ENCODE assay signal across 8 cellular contexts in genomic region chr1:120340838-120341751, GRCh38.
DNase-seq lines count a peak whose midpoint lies in the region; ATAC-seq and TF ChIP-seq lines count a peak whose summit lies in the region.
"Not testable (repeated sequence)": the region's sequence is repeated elsewhere in the genome, so short reads cannot be mapped to it uniquely, and the experiment has no call there.

No MANE protein-coding gene starts in this region.

- not testable (repeated sequence) for H2AFZ ChIP-seq in smooth muscle cell (ENCODE audit: low read depth)

- not testable (repeated sequence) for DNase-seq in GM12864 (ENCODE audit: low read depth); astrocyte of the spinal cord (ENCODE audit: low read depth, low spot score); smooth muscle cell (lab: John Stamatoyannopoulos, UW; ENCODE audit: unreplicated experiment)
- peak in 2 of 3 donors; percentile 39 to 71 for DNase-seq in Peyer's patch
- peak; percentile 1 to 28 (median 10) for DNase-seq in activated CD8-positive, alpha-beta memory T cell treated with anti-CD3 and anti-CD28 coated beads for 48 hours (ENCODE audit: low read depth in 2 of 3, low spot score in 2 of 3)
- DNase-seq in mucosa of descending colon: peak; percentile 24 to 63 (median 45)
- DNase-seq in tibial nerve (ENCODE audit: low spot score in 2 of 2): peak in 1 of 2 donors; percentile 5

- H3K4me2 ChIP-seq in smooth muscle cell: peak overlapping the region; percentile 61

- not testable (repeated sequence) for TF ChIP-seq POLR2A in Peyer's patch (IDR thresholded peaks at IDR 0.05)
- TF ChIP-seq POLR2A in gastroesophageal sphincter (IDR thresholded peaks at IDR 0.05): peak in 1 of 2 donors; percentile 6
- TF ChIP-seq POLR2A in tibial nerve (IDR thresholded peaks at IDR 0.05): peak in 1 of 2 donors; percentile 8

- intact Hi-C loops in mucosa of descending colon (cut with DNase I, micrococcal nuclease): not testable (repeated sequence)

- not testable (repeated sequence) for H3F3A ChIP-seq in smooth muscle cell (ENCODE audit: low read depth)

- H3K9me3 ChIP-seq in Peyer's patch; gastroesophageal sphincter; mucosa of descending colon; smooth muscle cell (replicated peaks; ENCODE audit: low read depth); tibial nerve: not testable (repeated sequence)

- H4K20me1 ChIP-seq in smooth muscle cell (ENCODE audit: low read depth): not testable (repeated sequence)

- H3K36me3 ChIP-seq in Peyer's patch; gastroesophageal sphincter; mucosa of descending colon (ENCODE audit: low read depth); smooth muscle cell (ENCODE audit: low read depth); tibial nerve: not testable (repeated sequence)

- H3K27me3 ChIP-seq in Peyer's patch; gastroesophageal sphincter; smooth muscle cell (ENCODE audit: low read depth); tibial nerve: not testable (repeated sequence)

- H3K4me1 ChIP-seq in Peyer's patch; gastroesophageal sphincter; mucosa of descending colon (ENCODE audit: low read depth); smooth muscle cell (ENCODE audit: low read depth); tibial nerve: not testable (repeated sequence)

- peak overlapping the region; percentile 54 for H3K9ac ChIP-seq in smooth muscle cell (ENCODE audit: low read depth)

- TF ChIP-seq EP300 in gastroesophageal sphincter (IDR thresholded peaks at IDR 0.05); tibial nerve (IDR thresholded peaks at IDR 0.05): not testable (repeated sequence)

- H3K79me2 ChIP-seq in smooth muscle cell (ENCODE audit: low read depth): not testable (repeated sequence)

- not testable (repeated sequence) for ATAC-seq in gastroesophageal sphincter, mucosa of descending colon

- H3K27ac ChIP-seq in Peyer's patch (peak overlapping the region; percentile 75 to 82 (median 80)), gastroesophageal sphincter (peak overlapping the region; percentile 43 to 88 (median 82)), tibial nerve (peak overlapping the region; percentile 42 to 78 (median 72))
- H3K27ac ChIP-seq in smooth muscle cell (ENCODE audit: low read depth): not testable (repeated sequence)

- not testable (repeated sequence) for TF ChIP-seq CTCF in GM12864 (IDR thresholded peaks at IDR 0.05; ENCODE audit: low read depth, low read length, missing control alignments); Peyer's patch (IDR thresholded peaks at IDR 0.05); astrocyte of the spinal cord (IDR thresholded peaks at IDR 0.05; ENCODE audit: low read depth, low read length); gastroesophageal sphincter (IDR thresholded peaks at IDR 0.05); mucosa of descending colon (IDR thresholded peaks at IDR 0.05); smooth muscle cell (IDR thresholded peaks at IDR 0.05; ENCODE audit: borderline replicate concordance, insufficient read depth, poor library complexity, severe bottlenecking); tibial nerve (IDR thresholded peaks at IDR 0.05)

- in situ Hi-C loops in astrocyte of the spinal cord (cut with HindIII; ENCODE audit: low sequenced_read_pairs): not testable (repeated sequence)

- no CpG with 5 or more reads among the region's 78 CpGs for WGBS in gastroesophageal sphincter (ENCODE audit: low coverage in 1 of 2), 2 donors
- WGBS in smooth muscle cell (ENCODE audit: low lambda C conversion rate): under 1% methylated on average over 16 of the region's 78 CpGs
- WGBS in tibial nerve, 2 donors: 0% methylated on average over 7 to 18 of the region's 78 CpGs

- H3K4me3 ChIP-seq in GM12864 (ENCODE audit: low read depth, low read length) (peak overlapping the region; percentile 50), Peyer's patch (peak overlapping the region; percentile 44 to 60 (median 52)), astrocyte of the spinal cord (ENCODE audit: low read depth, low read length) (peak overlapping the region; percentile 47), gastroesophageal sphincter (peak overlapping the region; percentile 57 to 79), smooth muscle cell (peak overlapping the region; percentile 49), tibial nerve (peak overlapping the region; percentile 34 to 58 (median 42))
- H3K4me3 ChIP-seq in mucosa of descending colon: not testable (repeated sequence)
